19 cellular contexts compared by ENCODE assay signal in the genomic region with DNA sequence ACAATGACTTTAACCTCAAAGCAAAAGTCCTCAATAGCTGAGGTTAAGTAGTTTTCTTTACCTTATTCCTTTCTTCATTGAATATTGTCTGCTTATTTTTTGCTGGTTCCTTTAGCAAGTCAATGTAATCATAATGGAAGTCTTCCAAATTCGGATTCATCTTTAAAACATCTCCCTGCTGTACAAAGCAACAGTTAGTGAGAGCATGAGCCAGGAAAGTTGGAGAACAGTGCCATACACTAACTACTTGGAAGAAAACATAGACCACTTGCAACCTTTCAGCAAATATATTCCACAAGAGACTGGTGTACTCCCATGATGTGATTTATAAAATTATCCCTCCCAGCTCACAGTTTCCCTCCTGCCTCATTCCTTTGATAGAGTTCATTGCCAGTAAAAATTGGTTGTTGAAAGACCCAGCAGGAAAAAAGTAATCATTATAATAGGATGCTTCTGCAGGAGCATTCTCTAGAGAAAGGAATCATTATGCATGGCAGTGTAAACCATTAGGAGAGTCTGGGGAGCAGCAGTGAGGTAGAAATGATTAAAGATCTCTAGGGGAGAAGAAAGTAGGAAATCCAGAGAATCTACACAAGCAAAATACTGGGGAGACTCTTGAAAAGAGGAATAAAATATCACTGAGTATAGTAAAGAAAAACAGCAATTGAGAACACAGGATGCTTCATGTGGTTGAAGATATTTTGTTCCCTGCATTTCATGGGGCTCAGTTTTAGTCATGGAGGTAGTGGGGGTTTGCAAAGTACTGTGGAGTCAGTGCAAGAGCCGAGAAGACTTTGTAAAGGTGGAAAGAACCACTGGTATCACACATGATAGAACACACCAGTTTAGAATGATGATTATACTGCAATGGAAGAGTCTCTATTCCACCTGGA. TPM values are rescaled to one million over a fixed set of nuclear protein-coding genes. Genes with fewer than 3 reads are reported as not detected.
DNase-seq lines count a peak whose midpoint lies in the region; ATAC-seq and TF ChIP-seq lines count a peak whose summit lies in the region.
"Had no signal": no experiment of that assay in that cellular context is flagged by ENCODE, and none has a peak within 500 bp of the region (broad histone marks: within the 10 kb centered on the region; RNA-seq: fewer than 3 reads in every experiment).

No MANE protein-coding gene starts in this region.

- peak; percentile 53 for DNase-seq in EH (ENCODE audit: low read depth)
- DNase-seq in NCI-H226 = peak; percentile 51
- peak; percentile 88 for DNase-seq in fibroblast of lung (ENCODE audit: low read depth in 2 of 2)
- no peak for DNase-seq in omental fat pad (ENCODE audit: low spot score)
- no peak for DNase-seq in Ammon's horn (ENCODE audit: low spot score)
- no peak for DNase-seq in BE2C
- no peak for DNase-seq in activated CD4-positive, alpha-beta T cell treated with anti-CD3 and anti-CD28 coated beads, Interleukin-2, amount 50 U/mL, for 4 hours
- no peak for DNase-seq in tibial artery
- DNase-seq: activated CD4-positive, alpha-beta T cell treated with anti-CD3 and anti-CD28 coated beads, Interleukin-2, amount 50 U/mL, for 1 hour; activated T-cell treated with anti-CD3 and anti-CD28 coated beads, Interleukin-2, amount 50 U/mL, for 72 hours; DMS79 treated with DMSO at 0.1 percent for 48 hours; NCI-H1694; stimulated activated CD4-positive, alpha-beta T cell treated with anti-CD3 and anti-CD28 coated beads, Interleukin-1b, Interleukin-23, amount 100 ng/mL, for 48 hours; T-helper 2 cell; transverse colon had no signal

- H3K79me2 ChIP-seq in fibroblast of lung (ENCODE audit: control insufficient read depth, insufficient read depth, low read length) = no peaks in the 10 kb centered on the region

- intact Hi-C loops in tibial artery (cut with DNase I; ENCODE audit: low total_unique reads) = no loop called here

- H3K4me1 ChIP-seq in fibroblast of lung (ENCODE audit: control insufficient read depth, extremely low read depth, insufficient read depth, low read length) (peaks cover 5% of the 10 kb centered on the region), BE2C (no peaks in the 10 kb centered on the region), tibial artery (peaks cover 0 to 31% (median 14%) of the 10 kb centered on the region in 4 donors)
- H3K4me1 ChIP-seq: BLaER1 treated with 17β-estradiol and CSF1 and Interleukin-3, amounts not matched to agents 10 nM and 100 nM; transverse colon had no signal

- H3K4me3 ChIP-seq in fibroblast of lung (replicated peaks in 1 of 4; ENCODE audit: control extremely low read depth in 1 of 4, insufficient read depth in 1 of 4, low read depth in 3 of 4, low read length in 4 of 4) (no peak overlapping the region), BE2C (ENCODE audit: low read depth, low read length) (no peak overlapping the region), tibial artery (no peak overlapping the region)
- H3K4me3 ChIP-seq: BLaER1 treated with 17β-estradiol and CSF1 and Interleukin-3, amounts not matched to agents 10 nM and 100 nM; gastroesophageal sphincter; K562; transverse colon had no signal

- no peaks in the 10 kb centered on the region for H4K20me1 ChIP-seq in fibroblast of lung (ENCODE audit: control insufficient read depth, extremely low read depth, insufficient read depth, low read length)
- H4K20me1 ChIP-seq: BLaER1 treated with 17β-estradiol and CSF1 and Interleukin-3, amounts not matched to agents 10 nM and 100 nM had no signal

- TF ChIP-seq CTCF in fibroblast of lung (conservative IDR thresholded peaks at IDR 0.05 in 1 of 2, IDR thresholded peaks at IDR 0.05 in 1 of 2; ENCODE audit: low read depth in 1 of 2, low read length in 2 of 2) = no peak
- no peak for TF ChIP-seq CTCF in omental fat pad (IDR thresholded peaks at IDR 0.05)
- no peak for TF ChIP-seq CTCF in BE2C (IDR thresholded peaks at IDR 0.05; ENCODE audit: low read depth, low read length)
- TF ChIP-seq CTCF in tibial artery (IDR thresholded peaks at IDR 0.05) = no peak

- H3K36me3 ChIP-seq in fibroblast of lung (ENCODE audit: control insufficient read depth, insufficient read depth, low read length) (no peaks in the 10 kb centered on the region), BE2C (no peaks in the 10 kb centered on the region), tibial artery (no peaks in the 10 kb centered on the region)
- H3K36me3 ChIP-seq: BLaER1 treated with 17β-estradiol and CSF1 and Interleukin-3, amounts not matched to agents 10 nM and 100 nM; gastroesophageal sphincter; transverse colon had no signal

- H3K27ac ChIP-seq in fibroblast of lung (ENCODE audit: insufficient read depth, low read length) (no peak overlapping the region), tibial artery (peak overlapping the region in 1 of 2 donors; percentile 33)
- H3K27ac ChIP-seq: BLaER1 treated with 17β-estradiol and CSF1 and Interleukin-3, amounts not matched to agents 10 nM and 100 nM; RWPE1; transverse colon had no signal

- ATAC-seq in omental fat pad (ENCODE audit: low FRiP score) = peak; percentile 41
- ATAC-seq: activated T-cell treated with anti-CD3 and anti-CD28 coated beads, Interleukin-2, amount 50 U/mL, for 72 hours; gastroesophageal sphincter; K562 had no signal

- H3K27me3 ChIP-seq in fibroblast of lung (ENCODE audit: control insufficient read depth, insufficient read depth, low read length) = no peaks in the 10 kb centered on the region
- no peaks in the 10 kb centered on the region for H3K27me3 ChIP-seq in BE2C
- H3K27me3 ChIP-seq in tibial artery = no peaks in the 10 kb centered on the region
- H3K27me3 ChIP-seq: BLaER1 treated with 17β-estradiol and CSF1 and Interleukin-3, amounts not matched to agents 10 nM and 100 nM; gastroesophageal sphincter; transverse colon had no signal

- no peak overlapping the region for H2AFZ ChIP-seq in fibroblast of lung (ENCODE audit: low read length)

- no peaks in the 10 kb centered on the region for H3K9me3 ChIP-seq in fibroblast of lung (ENCODE audit: control insufficient read depth, insufficient read depth, low read depth, low read length)
- H3K9me3 ChIP-seq in BE2C = no peaks in the 10 kb centered on the region
- H3K9me3 ChIP-seq in tibial artery = no peaks in the 10 kb centered on the region
- H3K9me3 ChIP-seq: BLaER1 treated with 17β-estradiol and CSF1 and Interleukin-3, amounts not matched to agents 10 nM and 100 nM; gastroesophageal sphincter; transverse colon had no signal

- H3K4me2 ChIP-seq in fibroblast of lung (ENCODE audit: extremely low read depth, insufficient read depth, low read length) = no peak overlapping the region
- H3K4me2 ChIP-seq: BLaER1 treated with 17β-estradiol and CSF1 and Interleukin-3, amounts not matched to agents 10 nM and 100 nM had no signal

- H3K9ac ChIP-seq in fibroblast of lung (ENCODE audit: insufficient read depth, low read length) = no peak overlapping the region
- H3K9ac ChIP-seq: BLaER1 treated with 17β-estradiol and CSF1 and Interleukin-3, amounts not matched to agents 10 nM and 100 nM had no signal

RNA-seq across cellular contexts. Expression of a gene that starts 38.6 kb away (rescaled TPM):
- total RNA-seq in fibroblast of lung (0.33 and 0.51 TPM in 2 replicates), omental fat pad (10 to 100 TPM; 13.2 to 37.7 (median 22.7) TPM)
- polyA plus RNA-seq in fibroblast of lung = 0.14 and 0.20 TPM in 2 replicates
- 0.06 and 0.16 TPM in 2 replicates for polyA plus RNA-seq in fibroblast of lung (2012)
- polyA minus RNA-seq in fibroblast of lung (ENCODE audit: low replicate concordance) = under 0.01 and 0.04 TPM in 2 replicates
- 0.08 TPM for polyA plus RNA-seq in BE2C (2012; ENCODE audit: insufficient read depth, insufficient read length, low read depth)

Comparison
In these comparisons a context has a peak if more than half of its experiments do, and no peak if none do; other contexts are left out.
1. DNase-seq: peak in EH (single experiment), NCI-H226 (single experiment) and fibroblast of lung (2 of 2); none in omental fat pad (single experiment), Ammon's horn (single experiment), BE2C (single experiment), activated CD4-positive, alpha-beta T cell treated with anti-CD3 and anti-CD28 coated beads, Interleukin-2, amount 50 U/mL, for 4 hours (0 of 2) and tibial artery (0 of 2).